In genomic region chr12:28083816-28084678, GRCh38 we compare ENCODE assay signal across 29 cellular contexts.
DNase-seq lines count a peak whose midpoint lies in the region; ATAC-seq, FAIRE-seq and TF ChIP-seq lines count a peak whose summit lies in the region.
"Had no signal": no experiment of that assay in that cellular context is flagged by ENCODE, and none has a peak within 500 bp of the region (broad histone marks: within the 10 kb centered on the region; RNA-seq: fewer than 3 reads in every experiment).

No MANE protein-coding gene starts in this region.

- H3K27ac ChIP-seq in tibial artery = peak overlapping the region; percentile 4 to 15
- H3K27ac ChIP-seq: cardiac muscle cell, KMS-11, neutrophil, right lobe of liver, stomach, thyroid gland had no signal

- no peak overlapping the region for H3K4me3 ChIP-seq in adipocyte (ENCODE audit: low read length)
- no peak overlapping the region for H3K4me3 ChIP-seq in tibial artery
- H3K4me3 ChIP-seq: cardiac muscle cell, right lobe of liver, stomach, thyroid gland had no signal

- peak; percentile 21 for FAIRE-seq in GM19239 (lab: Jason Lieb, UNC)
- FAIRE-seq: colon, endothelial cell of umbilical vein, GM18507, RCC 7860 had no signal

- DNase-seq in GM19239 (ENCODE audit: insufficient read length, low spot score) (no peak), adipocyte (ENCODE audit: low read depth) (peak; percentile 50), fibroblast of the conjunctiva (ENCODE audit: low read depth) (peak; percentile 40), tibial artery (peak in 1 of 2 donors; percentile 35), GM19238 (ENCODE audit: insufficient read length, low spot score) (no peak), HuH-7.5 (ENCODE audit: low spot score) (no peak)
- DNase-seq: activated CD4-positive, alpha-beta memory T cell treated with anti-CD3 and anti-CD28 coated beads for 36 hours; activated CD4-positive, alpha-beta T cell treated with anti-CD3 and anti-CD28 coated beads for 1 hour; activated naive CD4-positive, alpha-beta T cell treated with anti-CD3 and anti-CD28 coated beads, Interleukin-2, amount 50 U/mL, for 16 hours; amygdala; DND-41; naive B cell; NCI-H1436; NCI-H2081 treated with DMSO at 0.1 percent for 48 hours; NCI-H226; NCI-H748 treated with DMSO at 0.1 percent for 48 hours; right lobe of liver; SIG-M5; stimulated activated CD4-positive, alpha-beta T cell treated with anti-CD3 and anti-CD28 coated beads, Interleukin-4, amount 100 ng/mL, for 1 hour; stomach; thyroid gland had no signal

- peaks cover 16% of the 10 kb centered on the region for H3K4me1 ChIP-seq in adipocyte (ENCODE audit: control insufficient read depth, insufficient read depth, low read length)
- H3K4me1 ChIP-seq in tibial artery = peaks cover 0 to 15% (median 2%) of the 10 kb centered on the region in 4 donors
- H3K4me1 ChIP-seq: right lobe of liver, stomach, thyroid gland had no signal

- TF ChIP-seq CTCF in tibial artery (IDR thresholded peaks at IDR 0.05) = no peak

- H3K9ac ChIP-seq in adipocyte (ENCODE audit: low read length) = no peak overlapping the region
- H3K9ac ChIP-seq: KMS-11 had no signal

- H3K27me3 ChIP-seq in adipocyte (replicated peaks; ENCODE audit: control insufficient read depth, insufficient read depth, low read length) (no peaks in the 10 kb centered on the region), tibial artery (no peaks in the 10 kb centered on the region)
- H3K27me3 ChIP-seq: cardiac muscle cell, right lobe of liver, stomach, thyroid gland had no signal

- no peak for ATAC-seq in GM18858 (IDR thresholded peaks at IDR 0.05; ENCODE audit: unreplicated experiment)
- ATAC-seq: right lobe of liver had no signal

- no peaks in the 10 kb centered on the region for H3K36me3 ChIP-seq in adipocyte (ENCODE audit: control insufficient read depth, insufficient read depth, low read length, severe bottlenecking)
- no peaks in the 10 kb centered on the region for H3K36me3 ChIP-seq in tibial artery
- H3K36me3 ChIP-seq: cardiac muscle cell, neutrophil, right lobe of liver, stomach, thyroid gland had no signal

- intact Hi-C loops in tibial artery (cut with DNase I; ENCODE audit: low total_unique reads) = no loop called here

- H3K9me3 ChIP-seq in adipocyte (ENCODE audit: control insufficient read depth, low read length) (no peaks in the 10 kb centered on the region), tibial artery (no peaks in the 10 kb centered on the region)
- H3K9me3 ChIP-seq: neutrophil, right lobe of liver, stomach, thyroid gland had no signal

Comparison
In these comparisons a context has a peak if more than half of its experiments do, and no peak if none do; other contexts are left out.
1. DNase-seq: peak in adipocyte (single experiment) and fibroblast of the conjunctiva (single experiment); none in GM19239 (single experiment), GM19238 (single experiment) and HuH-7.5 (single experiment).